24 cellular contexts compared by ENCODE assay signal in genomic region chr9:33840381-33840780, GRCh38. TPM values are rescaled to one million over a fixed set of nuclear protein-coding genes. Genes with fewer than 3 reads are reported as not detected.
DNase-seq lines count a peak whose midpoint lies in the region; ATAC-seq, FAIRE-seq and TF ChIP-seq lines count a peak whose summit lies in the region.
"Had no signal": no experiment of that assay in that cellular context is flagged by ENCODE, and none has a peak within 500 bp of the region (broad histone marks: within the 10 kb centered on the region; RNA-seq: fewer than 3 reads in every experiment).

No MANE protein-coding gene starts in this region.

- no peak overlapping the region for H2AFZ ChIP-seq in endothelial cell of umbilical vein (ENCODE audit: low read depth, low read length)

- FAIRE-seq in endothelial cell of umbilical vein (lab: Jason Lieb, UNC) = no peak
- FAIRE-seq: H1, HTR-8/SVneo had no signal

- no peaks in the 10 kb centered on the region for H3K27me3 Mint-ChIP-seq in CD4-positive, alpha-beta T cell
- H3K27me3 Mint-ChIP-seq in IgD-negative memory B cell (no peaks in the 10 kb centered on the region), nephron (ENCODE audit: low read depth) (no peaks in the 10 kb centered on the region)
- H3K27me3 Mint-ChIP-seq in stimulated activated naive CD8-positive, alpha-beta T cell treated with anti-CD3 and anti-CD28 coated beads, Interleukin-15, amount 100 ng/mL, for 72 hours = no peaks in the 10 kb centered on the region
- H3K27me3 Mint-ChIP-seq: activated CD8-positive, alpha-beta T cell treated with anti-CD3 and anti-CD28 coated beads for 36 hours; T-cell had no signal

- BruUV-seq in endothelial cell of umbilical vein (replicated peaks; lab: Mats Ljungman, UMichigan) = no TSS peak

- POLR2A ChIA-PET in CD4-positive, alpha-beta T cell (lab: Charles Lee) = no interaction called here
- POLR2A ChIA-PET in endothelial cell of umbilical vein (lab: Charles Lee) = no interaction called here

- intact Hi-C loops in CD4-positive, alpha-beta T cell (cut with DNase I, micrococcal nuclease) = no loop called here
- intact Hi-C loops in endothelial cell of umbilical vein (cut with micrococcal nuclease) = no loop called here

- ATAC-seq in CD4-positive, alpha-beta T cell (ENCODE audit: poor library complexity) = no peak
- ATAC-seq in HG02588 (IDR thresholded peaks at IDR 0.05; ENCODE audit: unreplicated experiment) (no peak), GM21528 (IDR thresholded peaks at IDR 0.05; ENCODE audit: low FRiP score, unreplicated experiment) (no peak), GM21526 (IDR thresholded peaks at IDR 0.05; ENCODE audit: low FRiP score, unreplicated experiment) (no peak)
- no peak for ATAC-seq in stimulated activated naive CD8-positive, alpha-beta T cell treated with anti-CD3 and anti-CD28 coated beads, Interleukin-15, amount 100 ng/mL, for 72 hours
- ATAC-seq: activated CD8-positive, alpha-beta T cell treated with anti-CD3 and anti-CD28 coated beads for 36 hours; activated naive CD4-positive, alpha-beta T cell treated with anti-CD3 and anti-CD28 coated beads, Interleukin-2, amount 50 U/mL, for 72 hours; body of pancreas; gastrocnemius medialis; Right ventricle myocardium inferior; T-cell had no signal

- no peak overlapping the region for H3K4me3 ChIP-seq in endothelial cell of umbilical vein (replicated peaks in 1 of 3; ENCODE audit: insufficient read depth in 1 of 3, low read depth in 1 of 3, low read length in 3 of 3)
- H3K4me3 ChIP-seq: body of pancreas, coronary artery, gastrocnemius medialis, right atrium auricular region, thyroid gland had no signal

- H3K4me2 ChIP-seq in endothelial cell of umbilical vein (ENCODE audit: insufficient read depth, low read length) = no peak overlapping the region

- H3K9ac ChIP-seq in endothelial cell of umbilical vein (replicated peaks; ENCODE audit: extremely low read depth, insufficient read depth, low read length) = no peak overlapping the region

- dilution Hi-C loops in endothelial cell of umbilical vein (cut with MboI; ENCODE audit: extremely low pct_ligation_motif_present, low sequenced_read_pairs) = no loop called here

- H3K4me1 Mint-ChIP-seq in CD4-positive, alpha-beta T cell (ENCODE audit: low read depth) = peaks cover 80% of the 10 kb centered on the region
- peaks cover 32 to 45% (median 33%) of the 10 kb centered on the region in 3 donors for H3K4me1 Mint-ChIP-seq in IgD-negative memory B cell
- peaks cover 29% of the 10 kb centered on the region for H3K4me1 Mint-ChIP-seq in nephron
- peaks cover 62% of the 10 kb centered on the region for H3K4me1 Mint-ChIP-seq in stimulated activated naive CD8-positive, alpha-beta T cell treated with anti-CD3 and anti-CD28 coated beads, Interleukin-15, amount 100 ng/mL, for 72 hours

- H3K9me3 Mint-ChIP-seq in CD4-positive, alpha-beta T cell = no peaks in the 10 kb centered on the region
- H3K9me3 Mint-ChIP-seq in IgD-negative memory B cell (no peaks in the 10 kb centered on the region), nephron (no peaks in the 10 kb centered on the region)
- no peaks in the 10 kb centered on the region for H3K9me3 Mint-ChIP-seq in stimulated activated naive CD8-positive, alpha-beta T cell treated with anti-CD3 and anti-CD28 coated beads, Interleukin-15, amount 100 ng/mL, for 72 hours
- H3K9me3 Mint-ChIP-seq: activated CD8-positive, alpha-beta T cell treated with anti-CD3 and anti-CD28 coated beads for 36 hours; activated naive CD4-positive, alpha-beta T cell treated with anti-CD3 and anti-CD28 coated beads, Interleukin-2, amount 50 U/mL, for 72 hours; T-cell had no signal

- H4K20me1 ChIP-seq in endothelial cell of umbilical vein (replicated peaks; ENCODE audit: control insufficient read depth, extremely low read depth, insufficient read depth, low read length) = peaks cover 5% of the 10 kb centered on the region

- peak overlapping the region; percentile 10 for H3K27ac Mint-ChIP-seq in CD4-positive, alpha-beta T cell
- H3K27ac Mint-ChIP-seq in IgD-negative memory B cell = peak overlapping the region in 2 of 3 donors; percentile 4 to 50
- peak overlapping the region; percentile 24 to 52 (median 30) for H3K27ac Mint-ChIP-seq in nephron
- no peak overlapping the region for H3K27ac Mint-ChIP-seq in stimulated activated naive CD8-positive, alpha-beta T cell treated with anti-CD3 and anti-CD28 coated beads, Interleukin-15, amount 100 ng/mL, for 72 hours
- H3K27ac Mint-ChIP-seq: activated CD8-positive, alpha-beta T cell treated with anti-CD3 and anti-CD28 coated beads for 36 hours had no signal

- H3K36me3 Mint-ChIP-seq in CD4-positive, alpha-beta T cell (ENCODE audit: low read depth) = no peaks in the 10 kb centered on the region
- peaks cover 5% of the 10 kb centered on the region for H3K36me3 Mint-ChIP-seq in IgD-negative memory B cell
- H3K36me3 Mint-ChIP-seq in nephron (ENCODE audit: low read depth) = peaks cover 5% of the 10 kb centered on the region
- H3K36me3 Mint-ChIP-seq: T-cell had no signal

- peaks cover 97% of the 10 kb centered on the region for H3K79me2 ChIP-seq in endothelial cell of umbilical vein (ENCODE audit: control insufficient read depth, insufficient read depth, low read length)

- no peak for DNase-seq in CD4-positive, alpha-beta T cell
- peak; percentile 9 for DNase-seq in endothelial cell of umbilical vein (ENCODE audit: low read depth, low spot score)
- DNase-seq in stimulated activated naive CD8-positive, alpha-beta T cell treated with anti-CD3 and anti-CD28 coated beads, Interleukin-15, amount 100 ng/mL, for 72 hours = no peak
- DNase-seq: activated CD8-positive, alpha-beta T cell treated with anti-CD3 and anti-CD28 coated beads for 36 hours; activated T-cell treated with anti-CD3 and anti-CD28 coated beads, Interleukin-2, amount 50 U/mL, for 1 hour; body of pancreas; Caco-2; gastrocnemius medialis; NCI-H526 treated with DMSO at 0.1 percent for 48 hours; nucleus accumbens; stimulated activated CD4-positive, alpha-beta T cell treated with anti-CD3 and anti-CD28 coated beads, Interleukin-15, amount 100 ng/mL, for 24 hours; T-cell; thyroid gland had no signal

- no peaks in the 10 kb centered on the region for H3K36me3 ChIP-seq in endothelial cell of umbilical vein (ENCODE audit: control insufficient read depth in 2 of 2, extremely low read depth in 1 of 2, insufficient read depth in 2 of 2, low read length in 2 of 2)
- H3K36me3 ChIP-seq: gastrocnemius medialis, right atrium auricular region, thyroid gland had no signal

- no peak overlapping the region for H3K4me3 Mint-ChIP-seq in CD4-positive, alpha-beta T cell
- no peak overlapping the region for H3K4me3 Mint-ChIP-seq in IgD-negative memory B cell
- no peak overlapping the region for H3K4me3 Mint-ChIP-seq in nephron
- H3K4me3 Mint-ChIP-seq in stimulated activated naive CD8-positive, alpha-beta T cell treated with anti-CD3 and anti-CD28 coated beads, Interleukin-15, amount 100 ng/mL, for 72 hours = no peak overlapping the region
- H3K4me3 Mint-ChIP-seq: activated CD8-positive, alpha-beta T cell treated with anti-CD3 and anti-CD28 coated beads for 36 hours; T-cell had no signal

- H3K4me1 ChIP-seq in endothelial cell of umbilical vein (ENCODE audit: control insufficient read depth, extremely low read depth, insufficient read depth, low read length) = peaks cover 3% of the 10 kb centered on the region
- H3K4me1 ChIP-seq: Caco-2 had no signal

- H3K27ac ChIP-seq in CD4-positive, alpha-beta T cell (ENCODE audit: low read depth, low read length) = no peak overlapping the region
- H3K27ac ChIP-seq in endothelial cell of umbilical vein (ENCODE audit: insufficient read depth, low read depth, low read length) = no peak overlapping the region
- H3K27ac ChIP-seq: coronary artery, right atrium auricular region, thyroid gland had no signal

- no peaks in the 10 kb centered on the region for H3K27me3 ChIP-seq in CD4-positive, alpha-beta T cell (ENCODE audit: control insufficient read depth, insufficient read depth, low read length)
- no peaks in the 10 kb centered on the region for H3K27me3 ChIP-seq in endothelial cell of umbilical vein (ENCODE audit: control insufficient read depth in 2 of 2, insufficient read depth in 2 of 2, low read length in 2 of 2)
- H3K27me3 ChIP-seq: body of pancreas, gastrocnemius medialis, right atrium auricular region, thyroid gland had no signal

- H3K9me3 ChIP-seq in CD4-positive, alpha-beta T cell (ENCODE audit: control insufficient read depth, low read length) = no peaks in the 10 kb centered on the region
- no peaks in the 10 kb centered on the region for H3K9me3 ChIP-seq in endothelial cell of umbilical vein (replicated peaks; ENCODE audit: control insufficient read depth, insufficient read depth, low read length)
- H3K9me3 ChIP-seq: body of pancreas, Caco-2, gastrocnemius medialis, right atrium auricular region, thyroid gland had no signal

- no peak for TF ChIP-seq CTCF in CD4-positive, alpha-beta T cell (IDR thresholded peaks at IDR 0.05)
- TF ChIP-seq CTCF in endothelial cell of umbilical vein (IDR thresholded peaks at IDR 0.05; ENCODE audit: extremely low read depth in 1 of 2, insufficient read depth in 1 of 2, low read depth in 1 of 2, low read length in 2 of 2) (no peak), nephron (IDR thresholded peaks at IDR 0.05; ENCODE audit: unreplicated experiment in 3 of 3) (no peak)

- CTCF ChIA-PET in CD4-positive, alpha-beta T cell (lab: Charles Lee) = interaction anchor here (1.1 kb wide), 1 partner anchor 26 kb away, joined by 4 read pairs; no protein-coding TSS in a partner anchor
- CTCF ChIA-PET in endothelial cell of umbilical vein (lab: Charles Lee) = interaction anchor here (0.9 kb wide), 2 partner anchors 11 to 26 kb away, joined by 3 read pairs; no protein-coding TSS in a partner anchor

- no peak for TF ChIP-seq POLR2A in endothelial cell of umbilical vein (IDR thresholded peaks at IDR 0.05; ENCODE audit: low read depth, low read length)

- H3K9me1 ChIP-seq in endothelial cell of umbilical vein (replicated peaks; ENCODE audit: control insufficient read depth, extremely low read depth, insufficient read depth, low read length) = no peaks in the 10 kb centered on the region

RNA-seq across cellular contexts. Expression of gene UBE2R2, which starts 23.4 kb away (rescaled TPM):
- 10 to 100 TPM; 22.7 to 24.5 TPM for total RNA-seq in CD4-positive, alpha-beta T cell
- polyA plus RNA-seq in IgD-negative memory B cell (22.6 TPM), endothelial cell of umbilical vein (18.8 and 23.9 TPM in 2 replicates)
- total RNA-seq in endothelial cell of umbilical vein = 51.5 and 54.3 TPM in 2 replicates
- polyA plus RNA-seq in endothelial cell of umbilical vein (2011; cell fraction: cytosol; rRNA removed) = 35.7 and 37.3 TPM in 2 replicates
- 23.5 and 27.5 TPM in 2 replicates for polyA plus RNA-seq in endothelial cell of umbilical vein (2011; cell fraction: nucleus; rRNA removed)
- 62.1 and 66.1 TPM in 2 replicates for polyA plus RNA-seq in endothelial cell of umbilical vein (2012)
- 36.0 and 37.6 TPM in 2 replicates for polyA minus RNA-seq in endothelial cell of umbilical vein
- polyA minus RNA-seq in endothelial cell of umbilical vein (2011; cell fraction: cytosol; rRNA and poly(A)+ RNA removed) = 15.0 TPM
- polyA minus RNA-seq in endothelial cell of umbilical vein (2011; cell fraction: nucleus; rRNA and poly(A)+ RNA removed) = 25.0 and 30.4 TPM in 2 replicates

RNA-seq across cellular contexts. Expression of gene PRSS3, which starts 45.0 kb away (rescaled TPM):
- total RNA-seq in CD4-positive, alpha-beta T cell = not detected
- polyA plus RNA-seq in IgD-negative memory B cell = not detected
- total RNA-seq in endothelial cell of umbilical vein = 4.4 and 10.7 TPM in 2 replicates
- 3.7 and 4.6 TPM in 2 replicates for polyA plus RNA-seq in endothelial cell of umbilical vein
- 4.1 and 4.6 TPM in 2 replicates for polyA plus RNA-seq in endothelial cell of umbilical vein (2011; cell fraction: cytosol; rRNA removed)
- polyA plus RNA-seq in endothelial cell of umbilical vein (2011; cell fraction: nucleus; rRNA removed) = 2.1 and 3.0 TPM in 2 replicates
- 36.4 and 82.2 TPM in 2 replicates for polyA plus RNA-seq in endothelial cell of umbilical vein (2012)
- 1.4 and 2.4 TPM in 2 replicates for polyA minus RNA-seq in endothelial cell of umbilical vein
- polyA minus RNA-seq in endothelial cell of umbilical vein (2011; cell fraction: cytosol; rRNA and poly(A)+ RNA removed) = not detected
- polyA minus RNA-seq in endothelial cell of umbilical vein (2011; cell fraction: nucleus; rRNA and poly(A)+ RNA removed) = 1.0 TPM in 1 of 2 replicates, not detected in the other
- total RNA-seq: activated CD8-positive, alpha-beta T cell treated with anti-CD3 and anti-CD28 coated beads for 36 hours; activated naive CD4-positive, alpha-beta T cell treated with anti-CD3 and anti-CD28 coated beads, Interleukin-2, amount 50 U/mL, for 72 hours; H1; Right ventricle myocardium inferior; thyroid gland had no signal

Comparison
In these comparisons a context has a peak if more than half of its experiments do, and no peak if none do; other contexts are left out.
1. H3K27ac Mint-ChIP-seq: peak in CD4-positive, alpha-beta T cell (single experiment), IgD-negative memory B cell (2 of 3) and nephron (3 of 3); none in stimulated activated naive CD8-positive, alpha-beta T cell treated with anti-CD3 and anti-CD28 coated beads, Interleukin-15, amount 100 ng/mL, for 72 hours (0 of 2).